ENCODE assay signal across 27 cellular contexts in the genomic region with DNA sequence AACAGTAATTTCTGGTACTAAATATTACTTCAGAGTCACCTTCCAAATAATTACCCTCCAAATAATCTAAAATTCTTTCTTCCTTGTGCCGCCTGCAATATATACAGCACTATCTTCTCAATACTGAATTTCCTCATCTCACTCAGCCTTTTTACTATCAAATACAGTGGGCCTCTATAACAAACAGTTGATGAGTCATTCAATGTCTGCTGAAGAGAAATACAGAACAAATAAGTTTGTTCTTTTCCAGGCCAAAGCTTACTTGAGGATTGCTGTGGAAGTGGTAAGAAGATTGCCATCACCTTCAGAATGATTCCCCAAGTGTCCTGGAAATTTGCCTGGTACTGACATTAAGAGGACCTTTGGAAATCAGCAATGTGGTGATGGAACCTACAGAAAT.
DNase-seq lines count a peak whose midpoint lies in the region; ATAC-seq, FAIRE-seq and TF ChIP-seq lines count a peak whose summit lies in the region.
"Had no signal": no experiment of that assay in that cellular context is flagged by ENCODE, and none has a peak within 500 bp of the region (broad histone marks: within the 10 kb centered on the region; RNA-seq: fewer than 3 reads in every experiment).

No MANE protein-coding gene starts in this region.

- dilution Hi-C loops in endothelial cell of umbilical vein (cut with MboI; ENCODE audit: extremely low pct_ligation_motif_present, low sequenced_read_pairs) = no loop called here

- peak; percentile 29 for DNase-seq in ELR (ENCODE audit: low read depth)
- DNase-seq in RPMI7951 (ENCODE audit: low read depth) = peak; percentile 9
- no peak for DNase-seq in endothelial cell of umbilical vein (ENCODE audit: low read depth, low spot score)
- DNase-seq in renal cortical epithelial cell (ENCODE audit: low read depth) = peak; percentile 53
- DNase-seq in NCI-H1436 (lab: John Stamatoyannopoulos, UW) = no peak
- no peak for DNase-seq in hypothalamus (lab: John Stamatoyannopoulos, UW)
- DNase-seq: activated CD4-positive, alpha-beta T cell treated with anti-CD3 and anti-CD28 coated beads for 48 hours; activated T-cell treated with anti-CD3 and anti-CD28 coated beads, Interleukin-2, amount 50 U/mL, for 4 hours; adrenal gland; Calu3; head of caudate nucleus; left cardiac atrium; naive thymus-derived CD4-positive, alpha-beta T cell; NCI-H2171; NCI-H526; retina; spleen; stimulated activated CD4-positive, alpha-beta T cell treated with anti-CD3 and anti-CD28 coated beads, Interleukin-2, amount 100 ng/mL, for 48 hours; stimulated activated naive CD4-positive, alpha-beta T cell; T-helper 17 cell; uterus had no signal

- H3K9ac ChIP-seq in endothelial cell of umbilical vein (replicated peaks; ENCODE audit: extremely low read depth, insufficient read depth, low read length) = no peak overlapping the region

- POLR2A ChIA-PET in endothelial cell of umbilical vein (lab: Charles Lee) = no interaction called here

- intact Hi-C loops in endothelial cell of umbilical vein (cut with micrococcal nuclease) = no loop called here

- H3K79me2 ChIP-seq in endothelial cell of umbilical vein (ENCODE audit: control insufficient read depth, insufficient read depth, low read length) = no peaks in the 10 kb centered on the region

- H3K4me2 ChIP-seq in endothelial cell of umbilical vein (ENCODE audit: insufficient read depth, low read length) = no peak overlapping the region

- no peak overlapping the region for H3K27ac ChIP-seq in endothelial cell of umbilical vein (ENCODE audit: insufficient read depth, low read depth, low read length)
- H3K27ac ChIP-seq: adrenal gland, C4-2B, cardiac muscle cell, spleen, uterus, VCaP had no signal

- TF ChIP-seq POLR2A in endothelial cell of umbilical vein (IDR thresholded peaks at IDR 0.05; ENCODE audit: low read depth, low read length) = no peak

- H3K4me3 ChIP-seq in endothelial cell of umbilical vein (replicated peaks in 1 of 3; ENCODE audit: insufficient read depth in 1 of 3, low read depth in 1 of 3, low read length in 3 of 3) = no peak overlapping the region
- H3K4me3 ChIP-seq: adrenal gland, cardiac muscle cell, spleen, uterus had no signal

- no peaks in the 10 kb centered on the region for H3K36me3 ChIP-seq in endothelial cell of umbilical vein (ENCODE audit: control insufficient read depth in 2 of 2, extremely low read depth in 1 of 2, insufficient read depth in 2 of 2, low read length in 2 of 2)
- H3K36me3 ChIP-seq: adrenal gland, cardiac muscle cell, uterus had no signal

- FAIRE-seq in endothelial cell of umbilical vein (lab: Jason Lieb, UNC) = no peak
- FAIRE-seq: endometrium, RCC 7860 had no signal

- TF ChIP-seq CTCF in endothelial cell of umbilical vein (IDR thresholded peaks at IDR 0.05; ENCODE audit: extremely low read depth in 1 of 2, insufficient read depth in 1 of 2, low read depth in 1 of 2, low read length in 2 of 2) = no peak

- no peaks in the 10 kb centered on the region for H3K9me1 ChIP-seq in endothelial cell of umbilical vein (replicated peaks; ENCODE audit: control insufficient read depth, extremely low read depth, insufficient read depth, low read length)

- no peak overlapping the region for H2AFZ ChIP-seq in endothelial cell of umbilical vein (ENCODE audit: low read depth, low read length)

- no peaks in the 10 kb centered on the region for H3K27me3 ChIP-seq in endothelial cell of umbilical vein (ENCODE audit: control insufficient read depth in 2 of 2, insufficient read depth in 2 of 2, low read length in 2 of 2)
- H3K27me3 ChIP-seq: adrenal gland, cardiac muscle cell, spleen, uterus had no signal

- no peaks in the 10 kb centered on the region for H3K9me3 ChIP-seq in endothelial cell of umbilical vein (replicated peaks; ENCODE audit: control insufficient read depth, insufficient read depth, low read length)
- H3K9me3 ChIP-seq: adrenal gland, uterus had no signal

- no peaks in the 10 kb centered on the region for H3K4me1 ChIP-seq in endothelial cell of umbilical vein (ENCODE audit: control insufficient read depth, extremely low read depth, insufficient read depth, low read length)
- H3K4me1 ChIP-seq: adrenal gland, spleen, uterus had no signal

- no peaks in the 10 kb centered on the region for H4K20me1 ChIP-seq in endothelial cell of umbilical vein (replicated peaks; ENCODE audit: control insufficient read depth, extremely low read depth, insufficient read depth, low read length)

- ATAC-seq in GM21381 (IDR thresholded peaks at IDR 0.05; ENCODE audit: unreplicated experiment) = no peak
- ATAC-seq: activated T-cell treated with anti-CD3 and anti-CD28 coated beads, Interleukin-2, amount 50 U/mL, for 4 hours; left cardiac atrium; naive thymus-derived CD4-positive, alpha-beta T cell; T-helper 17 cell had no signal

- CTCF ChIA-PET in endothelial cell of umbilical vein (lab: Charles Lee) = interaction anchor here (1.2 kb wide), 1 partner anchor 18 kb away, joined by 3 read pairs; no protein-coding TSS in a partner anchor

- no TSS peak for BruUV-seq in endothelial cell of umbilical vein (replicated peaks; lab: Mats Ljungman, UMichigan)

TF ChIP-seq in endothelial cell of umbilical vein, 7 proteins besides CTCF, POLR2A, EP300 and RAD21:
- TF ChIP-seq MYC (IDR thresholded peaks at IDR 0.05; ENCODE audit: low read depth, low read length) (no peak), JUN (IDR thresholded peaks at IDR 0.05; ENCODE audit: borderline replicate concordance, insufficient read depth, insufficient read length, low read depth) (peak; percentile 37), EZH2 (IDR thresholded peaks at IDR 0.05; ENCODE audit: borderline replicate concordance, low read depth, low read length, severe bottlenecking) (no peak), FOS (IDR thresholded peaks at IDR 0.05; ENCODE audit: borderline replicate concordance, insufficient read depth, low read length) (peak; percentile 56)

Comparison
In these comparisons a context has a peak if more than half of its experiments do, and no peak if none do; other contexts are left out.
1. DNase-seq: peak in ELR (single experiment), RPMI7951 (single experiment) and renal cortical epithelial cell (single experiment); none in endothelial cell of umbilical vein (single experiment), NCI-H1436 (single experiment) and hypothalamus (0 of 51).